Comparison of ENCODE assay signal across 8 cellular contexts in the genomic region with DNA sequence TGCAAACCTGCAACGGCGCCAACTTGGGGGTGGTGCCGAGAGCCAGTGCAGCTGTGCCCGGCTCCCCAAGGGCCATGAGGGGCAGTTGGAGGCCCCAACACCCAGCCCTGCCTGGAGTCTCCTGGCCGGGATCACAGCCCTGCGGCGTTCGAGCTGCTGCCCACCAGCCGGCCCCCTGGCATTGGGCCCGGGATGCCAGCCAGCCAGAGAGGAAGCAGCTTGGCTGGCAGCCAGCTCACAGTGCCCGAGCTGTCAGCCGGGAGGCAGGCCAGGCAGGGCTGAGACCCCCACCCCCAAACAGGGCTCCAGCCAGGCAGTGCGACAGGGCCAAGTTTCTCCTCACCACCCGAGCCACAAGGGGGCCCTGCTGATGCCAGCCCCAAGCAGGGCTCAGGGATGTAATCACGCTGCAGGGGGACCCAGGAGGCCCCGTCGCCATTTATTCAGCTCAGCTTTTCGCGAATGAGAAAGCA. TPM values are rescaled to one million over a fixed set of nuclear protein-coding genes. Genes with fewer than 3 reads are reported as not detected.
A peak's percentile ranks its signal among the peaks of the same experiment; 100 is the strongest.
DNase-seq lines count a peak whose midpoint lies in the region; ATAC-seq and TF ChIP-seq lines count a peak whose summit lies in the region.

No MANE protein-coding gene starts in this region.

- no peak for DNase-seq in HFF-Myc (ENCODE audit: extremely low read depth, low read depth)
- DNase-seq in right cardiac atrium, result peak; percentile 34 to 85 (median 85)
- no peak for DNase-seq in smooth muscle cell (lab: John Stamatoyannopoulos, UW; ENCODE audit: unreplicated experiment)
- no peak for DNase-seq in NCI-H187 treated with DMSO at 0.1 percent for 48 hours (lab: John Stamatoyannopoulos, UW)

- no peaks in the 10 kb centered on the region for H3K27me3 ChIP-seq in BLaER1 treated with 17β-estradiol and CSF1 and Interleukin-3, amounts not matched to agents 10 nM and 100 nM
- no peaks in the 10 kb centered on the region for H3K27me3 ChIP-seq in right cardiac atrium (ENCODE audit: control insufficient read depth, insufficient read depth)
- no peaks in the 10 kb centered on the region for H3K27me3 ChIP-seq in smooth muscle cell (ENCODE audit: low read depth)

- peak overlapping the region in 1 of 10 experiments; percentile 17; a peak in 1 of 20 replicates for H3K4me3 ChIP-seq in BLaER1 treated with 17β-estradiol and CSF1 and Interleukin-3, amounts not matched to agents 10 nM and 100 nM
- H3K4me3 ChIP-seq in HFF-Myc (replicated peaks; ENCODE audit: low read depth, low read length) (no peak overlapping the region), right cardiac atrium (ENCODE audit: low read length) (no peak overlapping the region), smooth muscle cell (no peak overlapping the region)

- no peaks in the 10 kb centered on the region for H3F3A ChIP-seq in smooth muscle cell (ENCODE audit: low read depth)

- H3K4me1 ChIP-seq in BLaER1 treated with 17β-estradiol and CSF1 and Interleukin-3, amounts not matched to agents 10 nM and 100 nM, result peaks cover 46 to 99% (median 99%) of the 10 kb centered on the region in 10 experiments
- H3K4me1 ChIP-seq in right cardiac atrium (ENCODE audit: control insufficient read depth, insufficient read depth, low read length) (peaks cover 2% of the 10 kb centered on the region), smooth muscle cell (ENCODE audit: low read depth) (peaks cover 15% of the 10 kb centered on the region)

- no peaks in the 10 kb centered on the region for H3K36me3 ChIP-seq in BLaER1 treated with 17β-estradiol and CSF1 and Interleukin-3, amounts not matched to agents 10 nM and 100 nM
- no peaks in the 10 kb centered on the region for H3K36me3 ChIP-seq in smooth muscle cell (ENCODE audit: low read depth)

- intact Hi-C loops in right cardiac atrium (cut with DNase I), result no loop called here

- 34% methylated on average over 19 of the region's 19 CpGs for WGBS in right cardiac atrium
- WGBS in smooth muscle cell (ENCODE audit: low lambda C conversion rate), result 86% methylated on average over 17 of the region's 19 CpGs

- peak; percentile 73 for ATAC-seq in SK-N-SH treated with all-trans-retinoic acid at 6 μM for 48 hours
- no peak for ATAC-seq in right cardiac atrium
- ATAC-seq in GM18868 (IDR thresholded peaks at IDR 0.05; ENCODE audit: unreplicated experiment), result no peak
- ATAC-seq in HG02938 (IDR thresholded peaks at IDR 0.05; ENCODE audit: unreplicated experiment), result no peak

- H3K9ac ChIP-seq in BLaER1 treated with 17β-estradiol and CSF1 and Interleukin-3, amounts not matched to agents 10 nM and 100 nM, result peak overlapping the region in 6 of 11 experiments; percentile 6 to 51 (median 28); a peak in 8 of 22 replicates
- no peak overlapping the region for H3K9ac ChIP-seq in smooth muscle cell (ENCODE audit: low read depth)

- no peaks in the 10 kb centered on the region for H3K9me3 ChIP-seq in BLaER1 treated with 17β-estradiol and CSF1 and Interleukin-3, amounts not matched to agents 10 nM and 100 nM (replicated peaks in 1 of 11)
- H3K9me3 ChIP-seq in right cardiac atrium (ENCODE audit: control insufficient read depth, low read length) (no peaks in the 10 kb centered on the region), smooth muscle cell (replicated peaks; ENCODE audit: low read depth) (no peaks in the 10 kb centered on the region)

- peak overlapping the region; percentile 52 to 100 (median 88) for H3K4me2 ChIP-seq in BLaER1 treated with 17β-estradiol and CSF1 and Interleukin-3, amounts not matched to agents 10 nM and 100 nM
- no peak overlapping the region for H3K4me2 ChIP-seq in smooth muscle cell

- H4K20me1 ChIP-seq in BLaER1 treated with 17β-estradiol and CSF1 and Interleukin-3, amounts not matched to agents 10 nM and 100 nM, result peaks cover 0 to 67% (median 13%) of the 10 kb centered on the region in 11 experiments; a peak in 15 of 22 replicates
- H4K20me1 ChIP-seq in smooth muscle cell (ENCODE audit: low read depth), result peaks cover 56% of the 10 kb centered on the region

- TF ChIP-seq CTCF in HFF-Myc (IDR thresholded peaks at IDR 0.05; ENCODE audit: low read depth, low read length, missing control alignments) (peak; percentile 29), smooth muscle cell (IDR thresholded peaks at IDR 0.05; ENCODE audit: borderline replicate concordance, insufficient read depth, poor library complexity, severe bottlenecking) (no peak)

- no peaks in the 10 kb centered on the region for H3K79me2 ChIP-seq in smooth muscle cell (ENCODE audit: low read depth)

- peak overlapping the region in 4 of 11 experiments; percentile 63 to 73 (median 69); a peak in 6 of 22 replicates for H3K27ac ChIP-seq in BLaER1 treated with 17β-estradiol and CSF1 and Interleukin-3, amounts not matched to agents 10 nM and 100 nM
- H3K27ac ChIP-seq in right cardiac atrium (ENCODE audit: low read length) (no peak overlapping the region), smooth muscle cell (ENCODE audit: low read depth) (no peak overlapping the region)

- no peak overlapping the region for H2AFZ ChIP-seq in smooth muscle cell (ENCODE audit: low read depth)

TF ChIP-seq in SK-N-SH treated with all-trans-retinoic acid at 6 μM for 48 hours, 23 proteins besides CTCF, POLR2A, EP300 and RAD21:
- TF ChIP-seq ZC3H10 (CRISPR knock-in tag; IDR thresholded peaks at IDR 0.05), result no peak
- TF ChIP-seq, protein P1, sequence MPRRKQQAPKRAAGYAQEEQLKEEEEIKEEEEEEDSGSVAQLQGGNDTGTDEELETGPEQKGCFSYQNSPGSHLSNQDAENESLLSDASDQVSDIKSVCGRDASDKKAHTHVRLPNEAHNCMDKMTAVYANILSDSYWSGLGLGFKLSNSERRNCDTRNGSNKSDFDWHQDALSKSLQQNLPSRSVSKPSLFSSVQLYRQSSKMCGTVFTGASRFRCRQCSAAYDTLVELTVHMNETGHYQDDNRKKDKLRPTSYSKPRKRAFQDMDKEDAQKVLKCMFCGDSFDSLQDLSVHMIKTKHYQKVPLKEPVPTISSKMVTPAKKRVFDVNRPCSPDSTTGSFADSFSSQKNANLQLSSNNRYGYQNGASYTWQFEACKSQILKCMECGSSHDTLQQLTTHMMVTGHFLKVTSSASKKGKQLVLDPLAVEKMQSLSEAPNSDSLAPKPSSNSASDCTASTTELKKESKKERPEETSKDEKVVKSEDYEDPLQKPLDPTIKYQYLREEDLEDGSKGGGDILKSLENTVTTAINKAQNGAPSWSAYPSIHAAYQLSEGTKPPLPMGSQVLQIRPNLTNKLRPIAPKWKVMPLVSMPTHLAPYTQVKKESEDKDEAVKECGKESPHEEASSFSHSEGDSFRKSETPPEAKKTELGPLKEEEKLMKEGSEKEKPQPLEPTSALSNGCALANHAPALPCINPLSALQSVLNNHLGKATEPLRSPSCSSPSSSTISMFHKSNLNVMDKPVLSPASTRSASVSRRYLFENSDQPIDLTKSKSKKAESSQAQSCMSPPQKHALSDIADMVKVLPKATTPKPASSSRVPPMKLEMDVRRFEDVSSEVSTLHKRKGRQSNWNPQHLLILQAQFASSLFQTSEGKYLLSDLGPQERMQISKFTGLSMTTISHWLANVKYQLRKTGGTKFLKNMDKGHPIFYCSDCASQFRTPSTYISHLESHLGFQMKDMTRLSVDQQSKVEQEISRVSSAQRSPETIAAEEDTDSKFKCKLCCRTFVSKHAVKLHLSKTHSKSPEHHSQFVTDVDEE (CRISPR knock-in tag; IDR thresholded peaks at IDR 0.05), result 0 out of 2 replicates have a peak, but pooled peaks have one; percentile 25
- TF ChIP-seq, protein P2, sequence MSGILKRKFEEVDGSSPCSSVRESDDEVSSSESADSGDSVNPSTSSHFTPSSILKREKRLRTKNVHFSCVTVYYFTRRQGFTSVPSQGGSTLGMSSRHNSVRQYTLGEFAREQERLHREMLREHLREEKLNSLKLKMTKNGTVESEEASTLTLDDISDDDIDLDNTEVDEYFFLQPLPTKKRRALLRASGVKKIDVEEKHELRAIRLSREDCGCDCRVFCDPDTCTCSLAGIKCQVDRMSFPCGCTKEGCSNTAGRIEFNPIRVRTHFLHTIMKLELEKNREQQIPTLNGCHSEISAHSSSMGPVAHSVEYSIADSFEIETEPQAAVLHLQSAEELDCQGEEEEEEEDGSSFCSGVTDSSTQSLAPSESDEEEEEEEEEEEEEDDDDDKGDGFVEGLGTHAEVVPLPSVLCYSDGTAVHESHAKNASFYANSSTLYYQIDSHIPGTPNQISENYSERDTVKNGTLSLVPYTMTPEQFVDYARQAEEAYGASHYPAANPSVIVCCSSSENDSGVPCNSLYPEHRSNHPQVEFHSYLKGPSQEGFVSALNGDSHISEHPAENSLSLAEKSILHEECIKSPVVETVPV (CRISPR knock-in tag; IDR thresholded peaks at IDR 0.05), result no peak
TF ChIP-seq in SK-N-SH treated with all-trans-retinoic acid at 6 μM for 48 hours: peak in this region for 1.

RNA-seq across cellular contexts. Expression of a gene that starts 26.0 kb away (rescaled TPM):
- total RNA-seq in right cardiac atrium (10 to 100 TPM; 16.3 to 19.6 (median 17.9) TPM), smooth muscle cell (23.3 and 26.8 TPM in 2 replicates)
- polyA plus RNA-seq in right cardiac atrium (6.5 TPM), smooth muscle cell (3.4 and 3.7 TPM in 2 replicates)

Comparison
In these comparisons a context has a peak if more than half of its experiments do, and no peak if none do; other contexts are left out.
1. DNase-seq: peak in right cardiac atrium (3 of 3); none in HFF-Myc (single experiment), smooth muscle cell (single experiment) and NCI-H187 treated with DMSO at 0.1 percent for 48 hours (single experiment).